In the genomic region with DNA sequence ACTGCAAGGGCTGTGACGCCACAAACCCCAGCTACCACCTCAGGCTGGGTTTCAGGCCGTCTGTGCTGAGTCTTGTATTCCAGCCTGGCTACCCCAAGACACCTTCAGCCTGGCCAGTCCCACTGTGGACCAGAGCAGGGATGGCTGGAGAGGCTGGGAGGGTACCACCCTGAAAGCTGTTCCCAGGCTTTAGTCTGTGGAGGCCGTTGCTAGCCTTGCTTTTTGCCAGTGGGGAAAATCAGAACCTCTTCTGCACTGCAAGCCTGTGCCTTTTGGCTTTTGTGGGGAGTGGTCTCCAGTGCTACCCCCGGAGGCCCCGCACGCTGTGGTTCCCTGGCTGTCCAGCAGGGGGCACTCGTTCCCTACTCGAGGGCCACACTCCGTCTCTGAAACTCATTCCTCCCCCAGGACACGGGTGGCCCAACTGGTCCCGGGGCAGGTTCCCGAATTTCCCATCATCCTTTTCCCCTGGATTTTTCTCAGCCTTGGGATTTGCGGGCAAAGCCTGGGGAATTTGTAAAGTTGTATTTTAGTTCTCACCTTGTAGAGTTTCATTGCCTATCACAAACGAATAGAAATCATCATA, we compare ENCODE assay signal across 8 cellular contexts.
A peak's percentile ranks its signal among the peaks of the same experiment; 100 is the strongest.
DNase-seq lines count a peak whose midpoint lies in the region; ATAC-seq and TF ChIP-seq lines count a peak whose summit lies in the region.

No MANE protein-coding gene starts in this region.

- H3K27ac Mint-ChIP-seq in nephron progenitor cell: peak overlapping the region; percentile 75

- no peaks in the 10 kb centered on the region for H3K36me3 ChIP-seq in SK-N-SH (replicated peaks in 1 of 2; ENCODE audit: control insufficient read depth in 1 of 2, insufficient read depth in 2 of 2, low read length in 1 of 2)
- peaks cover 10% of the 10 kb centered on the region for H3K36me3 ChIP-seq in SJCRH30

- CTCF ChIA-PET in SK-N-SH (lab: Yijun Ruan, JAX): interaction anchor here (0.6 to 7.2 kb wide), 39 partner anchors 8 to 423 kb away, joined by 3 to 111 read pairs (median 5); no protein-coding TSS in a partner anchor

- TF ChIP-seq CTCF in SK-N-SH (IDR thresholded peaks at IDR 0.05): peak; percentile 77
- peak; percentile 92 for TF ChIP-seq CTCF in nephron progenitor cell (IDR thresholded peaks at IDR 0.05)
- TF ChIP-seq CTCF in omental fat pad (IDR thresholded peaks at IDR 0.05): no peak

- H3K9me2 ChIP-seq in SK-N-SH: no peaks in the 10 kb centered on the region

- H4K20me1 ChIP-seq in SK-N-SH (ENCODE audit: insufficient read depth): no peaks in the 10 kb centered on the region

- no peak for TF ChIP-seq POLR2A in GM18505 (IDR thresholded peaks at IDR 0.05; ENCODE audit: borderline replicate concordance, extremely low read depth, insufficient read depth, insufficient read length)

- H3K27me3 ChIP-seq in SK-N-SH (ENCODE audit: insufficient read depth) (no peaks in the 10 kb centered on the region), SJCRH30 (no peaks in the 10 kb centered on the region)

- H3K4me2 ChIP-seq in SK-N-SH: 0 out of 2 replicates have a peak overlapping the region, but pooled peaks have one; percentile 68

- no peak overlapping the region for H3K4me3 Mint-ChIP-seq in nephron progenitor cell

- H3K4me3 ChIP-seq in SK-N-SH (ENCODE audit: low read depth in 2 of 2, low read length in 1 of 2) (no peak overlapping the region; a peak in 1 of 4 replicates), SJCRH30 (no peak overlapping the region)

- WGBS in SK-N-SH (ENCODE audit: low lambda C conversion rate): 62% methylated on average over 11 of the region's 14 CpGs

- peaks cover 33 to 65% of the 10 kb centered on the region in 2 experiments for H3K4me1 ChIP-seq in SK-N-SH (ENCODE audit: control insufficient read depth in 1 of 2, insufficient read depth in 2 of 2, low read depth in 1 of 2, low read length in 1 of 2)
- H3K4me1 ChIP-seq in SJCRH30: peaks cover 49% of the 10 kb centered on the region

- no peaks in the 10 kb centered on the region for H3K27me3 Mint-ChIP-seq in nephron progenitor cell (ENCODE audit: low read depth, poor library complexity)

- TF ChIP-seq EP300 in SK-N-SH (IDR thresholded peaks at IDR 0.05; ENCODE audit: borderline replicate concordance in 1 of 2, low read depth in 1 of 2, low read length in 1 of 2): no peak

- no peaks in the 10 kb centered on the region for H3K79me2 ChIP-seq in SK-N-SH (ENCODE audit: insufficient read depth)

- peaks cover 35% of the 10 kb centered on the region for H3K9me3 Mint-ChIP-seq in nephron progenitor cell

- H3K27ac ChIP-seq in SK-N-SH (ENCODE audit: low read depth in 2 of 2, low read length in 1 of 2) (peak overlapping the region; percentile 95 to 100), SJCRH30 (no peak overlapping the region)

- no peak overlapping the region for H2AFZ ChIP-seq in SK-N-SH (ENCODE audit: low read depth)

- peaks cover 52% of the 10 kb centered on the region for H3K4me1 Mint-ChIP-seq in nephron progenitor cell

- H3K36me3 Mint-ChIP-seq in nephron progenitor cell (ENCODE audit: low read depth): peaks cover 48% of the 10 kb centered on the region

- TF ChIP-seq RAD21 in SK-N-SH (IDR thresholded peaks at IDR 0.05; ENCODE audit: low read length): peak; percentile 78

- no peak overlapping the region; the same call in 1 of the 2 replicates for H3K9ac ChIP-seq in SK-N-SH

- H3K9me3 ChIP-seq in SK-N-SH (no peaks in the 10 kb centered on the region), SJCRH30 (replicated peaks) (0 out of 2 replicates have a peak, but pooled peaks cover 7% of the 10 kb centered on the region)

- POLR2A ChIA-PET in SK-N-SH (lab: Yijun Ruan, JAX): interaction anchor here (5.9 kb wide), 1 partner anchor 23 kb away, joined by 90 read pairs; no protein-coding TSS in a partner anchor

- peak; percentile 73 for DNase-seq in SK-N-SH
- peak; percentile 53 to 70 for DNase-seq in SJCRH30
- DNase-seq in dermis blood vessel endothelial cell: peak; percentile 57
- DNase-seq in nephron progenitor cell: peak; percentile 81
- DNase-seq in omental fat pad (ENCODE audit: low spot score): no peak

- ATAC-seq in SK-N-SH treated with all-trans-retinoic acid at 6 μM for 48 hours (no peak; the same call in 2 of the 3 replicates), GM18505 (IDR thresholded peaks at IDR 0.05; ENCODE audit: unreplicated experiment) (no peak), HG03135 (IDR thresholded peaks at IDR 0.05; ENCODE audit: unreplicated experiment) (no peak), omental fat pad (ENCODE audit: low FRiP score) (no peak)

- peaks cover 31% of the 10 kb centered on the region for H3F3A ChIP-seq in SK-N-SH (replicated peaks; ENCODE audit: insufficient read depth)

TF ChIP-seq in SK-N-SH, 30 proteins besides CTCF, POLR2A, EP300 and RAD21:
- TF ChIP-seq NRF1 (IDR thresholded peaks at IDR 0.05; ENCODE audit: low read depth, low read length) (no peak), JUND (IDR thresholded peaks at IDR 0.05) (no peak), RCOR1 (IDR thresholded peaks at IDR 0.05; ENCODE audit: low read length) (no peak), SMC3 (IDR thresholded peaks at IDR 0.05; ENCODE audit: low read depth, low read length) (peak; percentile 53)

TF ChIP-seq in SK-N-SH treated with all-trans-retinoic acid at 6 μM for 48 hours, 23 proteins besides CTCF, POLR2A, EP300 and RAD21:
- TF ChIP-seq, protein P1, sequence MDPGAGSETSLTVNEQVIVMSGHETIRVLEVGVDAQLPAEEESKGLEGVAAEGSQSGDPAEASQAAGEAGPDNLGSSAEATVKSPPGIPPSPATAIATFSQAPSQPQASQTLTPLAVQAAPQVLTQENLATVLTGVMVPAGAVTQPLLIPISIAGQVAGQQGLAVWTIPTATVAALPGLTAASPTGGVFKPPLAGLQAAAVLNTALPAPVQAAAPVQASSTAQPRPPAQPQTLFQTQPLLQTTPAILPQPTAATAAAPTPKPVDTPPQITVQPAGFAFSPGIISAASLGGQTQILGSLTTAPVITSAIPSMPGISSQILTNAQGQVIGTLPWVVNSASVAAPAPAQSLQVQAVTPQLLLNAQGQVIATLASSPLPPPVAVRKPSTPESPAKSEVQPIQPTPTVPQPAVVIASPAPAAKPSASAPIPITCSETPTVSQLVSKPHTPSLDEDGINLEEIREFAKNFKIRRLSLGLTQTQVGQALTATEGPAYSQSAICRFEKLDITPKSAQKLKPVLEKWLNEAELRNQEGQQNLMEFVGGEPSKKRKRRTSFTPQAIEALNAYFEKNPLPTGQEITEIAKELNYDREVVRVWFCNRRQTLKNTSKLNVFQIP (CRISPR knock-in tag; IDR thresholded peaks at IDR 0.05; ENCODE audit: borderline replicate concordance, low read depth): no peak
- TF ChIP-seq CSDC2 (CRISPR knock-in tag; IDR thresholded peaks at IDR 0.05): no peak
- TF ChIP-seq ARNTL (CRISPR knock-in tag; IDR thresholded peaks at IDR 0.05; ENCODE audit: borderline replicate concordance, low read depth): no peak
- no peak for TF ChIP-seq TOX (CRISPR knock-in tag; IDR thresholded peaks at IDR 0.05; ENCODE audit: borderline replicate concordance)
- no peak for TF ChIP-seq SNAI2 (CRISPR knock-in tag; IDR thresholded peaks at IDR 0.05)
- TF ChIP-seq RARB (CRISPR knock-in tag; IDR thresholded peaks at IDR 0.05): no peak
- TF ChIP-seq TCF4 (CRISPR knock-in tag; IDR thresholded peaks at IDR 0.05; ENCODE audit: borderline replicate concordance): no peak
- TF ChIP-seq ZNF8 (CRISPR knock-in tag; IDR thresholded peaks at IDR 0.05): no peak
- TF ChIP-seq ISL1 (CRISPR knock-in tag; IDR thresholded peaks at IDR 0.05): no peak
- TF ChIP-seq ZNF70 (CRISPR knock-in tag; IDR thresholded peaks at IDR 0.05): no peak
TF ChIP-seq in SK-N-SH treated with all-trans-retinoic acid at 6 μM for 48 hours: peak in this region for 0.

Comparison
In these comparisons a context has a peak if more than half of its experiments do, and no peak if none do; other contexts are left out.
1. CTCF ChIP-seq: peak in SK-N-SH (single experiment) and nephron progenitor cell (single experiment); none in omental fat pad (0 of 3).